In the genomic region with DNA sequence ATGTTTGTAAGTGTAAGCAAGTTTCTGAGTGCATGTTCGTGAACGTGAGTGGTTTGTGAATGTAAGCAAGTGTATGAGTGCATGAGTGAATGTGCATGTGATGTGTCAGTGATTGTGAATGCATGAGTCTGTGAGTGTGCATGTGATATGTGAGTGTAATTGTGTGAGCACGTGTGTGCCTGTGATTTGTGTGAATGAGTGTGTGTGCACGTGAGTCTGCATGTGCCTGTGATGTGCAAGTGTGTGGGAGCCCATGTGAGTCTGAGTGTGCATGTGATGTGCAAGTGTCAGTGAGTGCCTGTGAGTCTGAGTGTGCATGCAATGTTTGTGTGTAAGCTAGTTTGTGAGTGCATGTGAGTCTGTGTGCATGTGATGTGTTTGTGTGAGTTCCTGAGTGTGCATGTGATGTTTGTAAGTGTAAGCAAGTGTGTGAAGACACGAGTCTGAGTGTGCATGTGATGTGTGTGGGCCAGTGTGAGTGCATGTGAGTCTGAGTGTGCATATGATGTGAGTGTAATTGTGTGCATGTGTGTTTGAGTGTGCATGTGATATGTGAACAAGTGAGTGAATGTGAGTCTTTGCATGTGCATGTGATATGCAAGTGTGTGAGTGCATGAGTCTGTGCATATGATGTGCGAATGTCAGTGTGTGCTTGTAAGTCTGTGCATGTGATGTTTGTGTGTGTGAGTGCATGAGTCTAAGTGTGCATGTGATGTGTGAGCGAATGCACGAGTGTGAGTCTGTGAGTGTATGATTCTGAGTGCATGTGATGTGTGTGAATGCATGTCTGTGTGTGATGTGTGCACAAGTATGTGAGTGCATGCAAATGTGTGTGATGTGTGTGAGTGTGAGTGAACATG, we compare ENCODE assay signal across 14 cellular contexts. TPM values are rescaled to one million over a fixed set of nuclear protein-coding genes. Genes with fewer than 3 reads are reported as not detected.
DNase-seq lines count a peak whose midpoint lies in the region; ATAC-seq, FAIRE-seq and TF ChIP-seq lines count a peak whose summit lies in the region.
"Had no signal": no experiment of that assay in that cellular context is flagged by ENCODE, and none has a peak within 500 bp of the region (broad histone marks: within the 10 kb centered on the region; RNA-seq: fewer than 3 reads in every experiment).

No MANE protein-coding gene starts in this region.

- H3K14ac ChIP-seq in H1 (ENCODE audit: insufficient read length) = no peak overlapping the region

- H3K4me1 ChIP-seq in HEK293 (ENCODE audit: control insufficient read depth, insufficient read depth, low read length) (peaks cover 2% of the 10 kb centered on the region; the same call in 1 of the 2 replicates), H1 (replicated peaks in 1 of 4; ENCODE audit: control insufficient read depth in 3 of 4, insufficient read depth in 4 of 4, low read length in 3 of 4) (peaks cover 2 to 7% (median 3%) of the 10 kb centered on the region in 4 experiments; a peak in 6 of 7 replicates), vagina (peaks cover 42% of the 10 kb centered on the region)
- H3K4me1 ChIP-seq: BE2C had no signal

- H4K8ac ChIP-seq in H1 (ENCODE audit: extremely low read depth, insufficient read depth, low read length) = no peak overlapping the region

- H3K27ac ChIP-seq in HEK293 (ENCODE audit: extremely low read depth, low read depth, low read length) (no peak overlapping the region), H1 (ENCODE audit: low read depth, low read length) (no peak overlapping the region), vagina (peak overlapping the region; percentile 98)
- H3K27ac ChIP-seq: C4-2B, GM23248 had no signal

- no peak for FAIRE-seq in H1 (lab: Jason Lieb, UNC)
- FAIRE-seq: A204.1 had no signal

- H2AFZ ChIP-seq in H1 (ENCODE audit: low read length) = no peak overlapping the region
- H2AFZ ChIP-seq: GM23248 had no signal

- no peak overlapping the region for H3K23ac ChIP-seq in H1 (ENCODE audit: insufficient read length)

- H3K4me3 ChIP-seq in HEK293 (ENCODE audit: low read depth, low read length) = no peak overlapping the region
- no peak overlapping the region for H3K4me3 ChIP-seq in H1 (ENCODE audit: extremely low read depth in 1 of 4, insufficient read depth in 2 of 4, low read depth in 3 of 4, low read length in 4 of 4)
- H3K4me3 ChIP-seq in vagina = no peak overlapping the region
- H3K4me3 ChIP-seq: GM23248 had no signal

- TF ChIP-seq POLR2A in H1 (IDR thresholded peaks at IDR 0.05; ENCODE audit: control extremely low read depth in 1 of 2, low read depth in 2 of 2, low read length in 2 of 2) (no peak), vagina (IDR thresholded peaks at IDR 0.05) (no peak)

- POLR2A ChIA-PET in GM10248 (lab: Yijun Ruan, JAX) = no interaction called here
- POLR2A ChIA-PET in HEK293 (lab: Yijun Ruan, JAX) = no interaction called here
- POLR2A ChIA-PET in H1 (lab: Charles Lee; ENCODE audit: partially characterized antibody) = no interaction called here

- H3K9ac ChIP-seq in H1 (replicated peaks in 1 of 4; ENCODE audit: extremely low read depth in 1 of 4, low read depth in 3 of 4, low read length in 3 of 4) = no peak overlapping the region
- H3K9ac ChIP-seq: GM23248 had no signal

- intact Hi-C loops in vagina (cut with DNase I) = no loop called here

- H4K20me1 ChIP-seq in H1 (replicated peaks in 1 of 2; ENCODE audit: control insufficient read depth in 1 of 2, insufficient read depth in 2 of 2, low read length in 2 of 2) = peaks cover 0 to 12% of the 10 kb centered on the region in 2 experiments

- no peak overlapping the region for H3K56ac ChIP-seq in H1 (replicated peaks; ENCODE audit: insufficient read length, low read depth, low read length)

- no peak for TF ChIP-seq EP300 in H1 (IDR thresholded peaks at IDR 0.05; ENCODE audit: borderline replicate concordance in 1 of 2, low read depth in 2 of 2, low read length in 2 of 2)

- H4K5ac ChIP-seq in H1 (ENCODE audit: insufficient read length, low read depth, low read length) = no peak overlapping the region

- no peaks in the 10 kb centered on the region for H3K4me1 Mint-ChIP-seq in T-helper 17 cell
- H3K4me1 Mint-ChIP-seq: CD4-positive, alpha-beta memory T cell had no signal

- no peak overlapping the region for H2BK20ac ChIP-seq in H1 (ENCODE audit: low read length)

- CTCF ChIA-PET in GM10248 (lab: Yijun Ruan, JAX) = no interaction called here
- CTCF ChIA-PET in HEK293 (lab: Yijun Ruan, JAX) = no interaction called here
- CTCF ChIA-PET in H1 (lab: Charles Lee; ENCODE audit: partially characterized antibody) = no interaction called here

- H2BK12ac ChIP-seq in H1 (ENCODE audit: low read depth, low read length) = no peak overlapping the region; the same call in 1 of the 2 replicates

- H3K79me1 ChIP-seq in H1 (ENCODE audit: low read depth, low read length) = peaks cover 4% of the 10 kb centered on the region; the same call in 1 of the 2 replicates

- H2AK5ac ChIP-seq in H1 (ENCODE audit: low read depth, low read length) = peak overlapping the region; percentile 47; the same call in 1 of the 2 replicates

- H4K91ac ChIP-seq in H1 (replicated peaks; ENCODE audit: insufficient read length, low read length) = no peak overlapping the region

- H2BK120ac ChIP-seq in H1 (replicated peaks; ENCODE audit: low read depth, low read length) = no peak overlapping the region

- 0 out of 2 replicates have a peak overlapping the region, but pooled peaks have one; percentile 22 for H2BK15ac ChIP-seq in H1 (ENCODE audit: low read length)

- TF ChIP-seq RAD21 in H1 (IDR thresholded peaks at IDR 0.05 in 1 of 2, conservative IDR thresholded peaks at IDR 0.05 in 1 of 2; ENCODE audit: low read depth in 2 of 2, low read length in 2 of 2) = no peak

- H3K9me3 ChIP-seq in HEK293 (ENCODE audit: control insufficient read depth, insufficient read depth, low read depth, low read length) (no peaks in the 10 kb centered on the region), H1 (ENCODE audit: insufficient read depth in 2 of 2, low read depth in 1 of 2, low read length in 1 of 2) (peaks cover 3 to 24% of the 10 kb centered on the region in 2 experiments; a peak in 3 of 4 replicates), vagina (no peaks in the 10 kb centered on the region), T-helper 17 cell (ENCODE audit: control insufficient read depth, low read length, poor library complexity, severe bottlenecking) (no peaks in the 10 kb centered on the region)

- ATAC-seq in T-helper 17 cell = no peak
- ATAC-seq in activated CD4-positive, CD25-positive, alpha-beta regulatory T cell treated with anti-CD3 and anti-CD28 coated beads, Interleukin-2, amount 50 U/mL, for 24 hours = no peak
- no peak for ATAC-seq in GM21381 (IDR thresholded peaks at IDR 0.05; ENCODE audit: unreplicated experiment)

- no peak overlapping the region for H3K18ac ChIP-seq in H1 (ENCODE audit: extremely low read depth, low read length)

- no peak overlapping the region for H3K4me3 Mint-ChIP-seq in T-helper 17 cell
- H3K4me3 Mint-ChIP-seq: CD4-positive, alpha-beta memory T cell had no signal

- no peak overlapping the region for H2BK5ac ChIP-seq in H1 (ENCODE audit: low read depth, low read length)

- WGBS in H1 (ENCODE audit: extremely low coverage in 1 of 2, insufficient coverage in 1 of 2, insufficient read length in 1 of 2, insufficient replicate concordance in 2 of 2, low coverage in 1 of 2, low lambda C conversion rate in 2 of 2, missing lambda C conversion rate in 1 of 2), 2 experiments = 88 to 100% methylated on average over 1 to 8 of the region's 8 CpGs

- no peak overlapping the region for H3K4me2 ChIP-seq in H1 (ENCODE audit: insufficient read depth in 1 of 2, low read depth in 2 of 2, low read length in 2 of 2)

- peaks cover 16% of the 10 kb centered on the region for H3K23me2 ChIP-seq in H1 (ENCODE audit: low read depth, low read length)

- no peak overlapping the region for H3K4ac ChIP-seq in H1 (replicated peaks; ENCODE audit: insufficient read length, low read depth, low read length)

- H3K27me3 Mint-ChIP-seq in T-helper 17 cell = no peaks in the 10 kb centered on the region
- H3K27me3 Mint-ChIP-seq: CD4-positive, alpha-beta memory T cell had no signal

- H3K36me3 ChIP-seq in HEK293 (ENCODE audit: control insufficient read depth in 2 of 2, insufficient read depth in 1 of 2, low read length in 2 of 2) = no peaks in the 10 kb centered on the region
- H3K36me3 ChIP-seq in H1 (ENCODE audit: control insufficient read depth in 2 of 4, insufficient read depth in 4 of 4, low read length in 3 of 4) = peaks cover 0 to 4% (median 0%) of the 10 kb centered on the region in 4 experiments; a peak in 1 of 8 replicates
- no peaks in the 10 kb centered on the region for H3K36me3 ChIP-seq in vagina
- H3K36me3 ChIP-seq: BE2C had no signal

- no peaks in the 10 kb centered on the region; a peak in 1 of 7 replicates for H3K27me3 ChIP-seq in H1 (replicated peaks in 1 of 4; ENCODE audit: control insufficient read depth in 3 of 4, extremely low read depth in 1 of 4, insufficient read depth in 3 of 4, low read length in 3 of 4)
- no peaks in the 10 kb centered on the region for H3K27me3 ChIP-seq in vagina
- H3K27me3 ChIP-seq: BE2C had no signal

- H3K79me2 ChIP-seq in H1 (ENCODE audit: control insufficient read depth in 1 of 2, insufficient read depth in 2 of 2, low read length in 2 of 2) = peaks cover 0 to 11% of the 10 kb centered on the region in 2 experiments; a peak in 2 of 4 replicates

- TF ChIP-seq CTCF in GM10248 (IDR thresholded peaks at IDR 0.05; ENCODE audit: control extremely low read depth, extremely low read depth, low read depth, missing control alignments) (no peak), HEK293 (tag by site-specific recombination; IDR thresholded peaks at IDR 0.05) (no peak), H1 (IDR thresholded peaks at IDR 0.05; ENCODE audit: control extremely low read depth in 1 of 3, insufficient read depth in 1 of 3, low read depth in 1 of 3, low read length in 3 of 3) (no peak), vagina (IDR thresholded peaks at IDR 0.05) (no peak)

- DNase-seq in GM10248 (ENCODE audit: extremely low spot score) (peak; percentile 0), H1 (ENCODE audit: low read depth in 1 of 2, low spot score in 2 of 2) (no peak), vagina (ENCODE audit: extremely low spot score in 2 of 2) (peak in 1 of 2 donors; percentile 80), T-helper 17 cell (no peak)
- DNase-seq: BE2C; CD4-positive, alpha-beta memory T cell; DMS79; GM23248; H7 had no signal

- H3K36me3 Mint-ChIP-seq in T-helper 17 cell (ENCODE audit: low read depth) = no peaks in the 10 kb centered on the region
- H3K36me3 Mint-ChIP-seq: CD4-positive, alpha-beta memory T cell had no signal

- H3K27ac Mint-ChIP-seq in T-helper 17 cell = no peak overlapping the region
- H3K27ac Mint-ChIP-seq: CD4-positive, alpha-beta memory T cell had no signal

RNA-seq across cellular contexts. Expression of a gene that starts 45.1 kb away (rescaled TPM):
- total RNA-seq in H1 (2021; fragmentation: NEBNext Ultra II Directional; extraction: Animal tissue kit (Norgen Biotek cat#: 25700)) = 59.3 and 61.3 TPM in 2 replicates
- 37.3 and 67.5 TPM in 2 replicates for polyA plus RNA-seq in H1 (2011; rRNA removed)
- 66.0 TPM for polyA plus RNA-seq in H1 (2011; cell fraction: cytosol; rRNA removed)
- 18.0 TPM for polyA plus RNA-seq in H1 (2011; cell fraction: nucleus; rRNA removed)
- polyA plus RNA-seq in H1 (2012, experiment 1 of 2) = 32.3 to 47.0 TPM (median 36.0 TPM) in 4 replicates
- 10.3 TPM for polyA plus RNA-seq in H1 (2012, experiment 2 of 2)
- 30.4 TPM for polyA plus RNA-seq in H1 (2013, experiment 1 of 2)
- 29.0 TPM for polyA plus RNA-seq in H1 (2013, experiment 2 of 2)
- 27.0 and 32.5 TPM in 2 replicates for polyA minus RNA-seq in H1 (2011; rRNA and poly(A)+ RNA removed)
- 21.9 TPM for polyA minus RNA-seq in H1 (2011; cell fraction: cytosol; rRNA and poly(A)+ RNA removed)
- polyA minus RNA-seq in H1 (2011; cell fraction: nucleus; rRNA and poly(A)+ RNA removed) = 50.7 TPM
- 46.9 TPM for total RNA-seq in vagina
- total RNA-seq in T-helper 17 cell = 10 to 100 TPM; 46.0 to 49.4 TPM
